ENCODE assay signal across 1 cellular context in the genomic region with DNA sequence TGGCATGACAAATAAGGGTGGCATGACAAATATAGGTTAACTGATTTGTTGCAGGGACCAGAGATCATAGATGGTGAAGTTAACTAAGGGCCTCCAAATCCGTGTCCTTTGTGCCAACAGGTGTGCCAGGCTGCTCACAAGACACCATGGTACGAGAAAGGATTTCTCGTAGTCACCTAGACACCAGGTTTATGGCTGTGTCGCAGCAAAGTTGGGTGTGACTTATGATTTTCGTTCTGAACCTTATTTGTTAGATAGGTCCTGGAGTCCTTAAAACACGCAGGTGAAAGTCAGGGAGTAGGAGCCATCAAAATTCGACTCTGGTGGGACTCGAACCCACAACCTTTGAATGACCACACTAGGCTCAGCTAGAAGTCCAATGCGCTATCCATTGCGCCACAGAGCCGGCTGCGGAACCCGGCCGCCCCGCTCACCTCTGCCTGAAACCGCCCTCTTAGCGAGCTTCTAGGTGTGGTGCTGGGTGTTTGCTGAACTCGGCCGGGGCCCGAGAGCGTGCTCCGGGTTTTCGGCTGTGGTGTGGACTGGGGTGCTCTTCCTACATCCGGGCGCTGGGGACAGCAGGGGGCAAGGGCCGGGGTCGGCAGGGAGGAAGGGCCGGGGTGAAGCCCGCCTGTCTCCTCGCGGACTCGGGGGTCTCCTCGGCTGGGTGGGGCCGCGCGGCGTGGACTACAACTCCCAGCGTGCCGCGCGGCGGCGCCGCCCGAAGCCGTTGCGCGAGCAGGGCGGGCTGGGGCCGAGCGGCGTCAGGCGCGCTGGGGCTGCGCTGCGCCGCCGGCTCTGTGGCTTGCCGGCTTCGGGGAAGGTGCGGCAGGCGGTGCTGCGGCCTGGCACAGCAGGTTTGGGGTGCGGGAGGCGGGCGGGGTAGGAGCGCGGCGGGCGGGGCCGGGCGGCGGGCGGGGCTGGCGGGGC.
TF ChIP-seq lines count a peak whose summit lies in the region.

A gene (plus strand): TSS at position 767 of the 930 bp plus-strand sequence. CDS start 2,606 bp downstream, outside the sequence.

TF ChIP-seq in A549, 52 proteins besides CTCF, POLR2A, EP300 and RAD21 (continued from another document):
- TF ChIP-seq, protein P1, sequence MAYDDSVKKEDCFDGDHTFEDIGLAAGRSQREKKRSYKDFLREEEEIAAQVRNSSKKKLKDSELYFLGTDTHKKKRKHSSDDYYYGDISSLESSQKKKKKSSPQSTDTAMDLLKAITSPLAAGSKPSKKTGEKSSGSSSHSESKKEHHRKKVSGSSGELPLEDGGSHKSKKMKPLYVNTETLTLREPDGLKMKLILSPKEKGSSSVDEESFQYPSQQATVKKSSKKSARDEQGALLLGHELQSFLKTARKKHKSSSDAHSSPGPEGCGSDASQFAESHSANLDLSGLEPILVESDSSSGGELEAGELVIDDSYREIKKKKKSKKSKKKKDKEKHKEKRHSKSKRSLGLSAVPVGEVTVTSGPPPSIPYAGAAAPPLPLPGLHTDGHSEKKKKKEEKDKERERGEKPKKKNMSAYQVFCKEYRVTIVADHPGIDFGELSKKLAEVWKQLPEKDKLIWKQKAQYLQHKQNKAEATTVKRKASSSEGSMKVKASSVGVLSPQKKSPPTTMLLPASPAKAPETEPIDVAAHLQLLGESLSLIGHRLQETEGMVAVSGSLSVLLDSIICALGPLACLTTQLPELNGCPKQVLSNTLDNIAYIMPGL (CRISPR knock-in tag; IDR thresholded peaks at IDR 0.05; ENCODE audit: borderline replicate concordance), result peak; percentile 80; the same call in 1 of the 2 replicates
- TF ChIP-seq RFX5 (IDR thresholded peaks at IDR 0.05), result no peak
- TF ChIP-seq ZSCAN20 (CRISPR knock-in tag; IDR thresholded peaks at IDR 0.05), result no peak
- TF ChIP-seq, protein P2, sequence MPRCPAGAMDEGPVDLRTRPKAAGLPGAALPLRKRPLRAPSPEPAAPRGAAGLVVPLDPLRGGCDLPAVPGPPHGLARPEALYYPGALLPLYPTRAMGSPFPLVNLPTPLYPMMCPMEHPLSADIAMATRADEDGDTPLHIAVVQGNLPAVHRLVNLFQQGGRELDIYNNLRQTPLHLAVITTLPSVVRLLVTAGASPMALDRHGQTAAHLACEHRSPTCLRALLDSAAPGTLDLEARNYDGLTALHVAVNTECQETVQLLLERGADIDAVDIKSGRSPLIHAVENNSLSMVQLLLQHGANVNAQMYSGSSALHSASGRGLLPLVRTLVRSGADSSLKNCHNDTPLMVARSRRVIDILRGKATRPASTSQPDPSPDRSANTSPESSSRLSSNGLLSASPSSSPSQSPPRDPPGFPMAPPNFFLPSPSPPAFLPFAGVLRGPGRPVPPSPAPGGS (IDR thresholded peaks at IDR 0.05), result no peak
- TF ChIP-seq RNF2 (IDR thresholded peaks at IDR 0.05; ENCODE audit: borderline replicate concordance, low read depth), result no peak
- TF ChIP-seq EHF (CRISPR knock-in tag; IDR thresholded peaks at IDR 0.05), result 0 out of 2 replicates have a peak, but pooled peaks have one; percentile 23
- no peak for TF ChIP-seq FOSL2 (IDR thresholded peaks at IDR 0.05)
- no peak for TF ChIP-seq FOSL2 (CRISPR knock-in tag; IDR thresholded peaks at IDR 0.05)
- peak; percentile 40; the same call in 1 of the 2 replicates for TF ChIP-seq PHF8 (IDR thresholded peaks at IDR 0.05; ENCODE audit: borderline replicate concordance, low read depth)
- no peak for TF ChIP-seq BHLHE40 (IDR thresholded peaks at IDR 0.05; ENCODE audit: low read depth, low read length)
- no peak for TF ChIP-seq ZFP36 (IDR thresholded peaks at IDR 0.05; ENCODE audit: borderline replicate concordance, partially characterized antibody)
- TF ChIP-seq ZNF302 (CRISPR knock-in tag; IDR thresholded peaks at IDR 0.05), result no peak
- peak; percentile 89 for TF ChIP-seq TFCP2L1 (CRISPR knock-in tag; IDR thresholded peaks at IDR 0.05)
- peak; percentile 80 for TF ChIP-seq SREBF2 (IDR thresholded peaks at IDR 0.05)
- no peak; the same call in 2 of the 3 replicates for TF ChIP-seq SMC3 (IDR thresholded peaks at IDR 0.05)
- TF ChIP-seq MAZ (IDR thresholded peaks at IDR 0.05; ENCODE audit: borderline replicate concordance, low read depth, low read length), result no peak
- TF ChIP-seq MYC (IDR thresholded peaks at IDR 0.05; ENCODE audit: borderline replicate concordance, low read length), result no peak
- TF ChIP-seq CHD4 (IDR thresholded peaks at IDR 0.05; ENCODE audit: borderline replicate concordance), result peak; percentile 72; the same call in 1 of the 2 replicates
- TF ChIP-seq HEYL (CRISPR knock-in tag; IDR thresholded peaks at IDR 0.05), result no peak
- no peak for TF ChIP-seq GATA3 (IDR thresholded peaks at IDR 0.05; ENCODE audit: borderline replicate concordance)
- no peak for TF ChIP-seq NPAS2 (CRISPR knock-in tag; IDR thresholded peaks at IDR 0.05; ENCODE audit: borderline replicate concordance)
TF ChIP-seq in A549: peak in this region for 10.
